ENCODE assay signal across 1 cellular context in the genomic region with DNA sequence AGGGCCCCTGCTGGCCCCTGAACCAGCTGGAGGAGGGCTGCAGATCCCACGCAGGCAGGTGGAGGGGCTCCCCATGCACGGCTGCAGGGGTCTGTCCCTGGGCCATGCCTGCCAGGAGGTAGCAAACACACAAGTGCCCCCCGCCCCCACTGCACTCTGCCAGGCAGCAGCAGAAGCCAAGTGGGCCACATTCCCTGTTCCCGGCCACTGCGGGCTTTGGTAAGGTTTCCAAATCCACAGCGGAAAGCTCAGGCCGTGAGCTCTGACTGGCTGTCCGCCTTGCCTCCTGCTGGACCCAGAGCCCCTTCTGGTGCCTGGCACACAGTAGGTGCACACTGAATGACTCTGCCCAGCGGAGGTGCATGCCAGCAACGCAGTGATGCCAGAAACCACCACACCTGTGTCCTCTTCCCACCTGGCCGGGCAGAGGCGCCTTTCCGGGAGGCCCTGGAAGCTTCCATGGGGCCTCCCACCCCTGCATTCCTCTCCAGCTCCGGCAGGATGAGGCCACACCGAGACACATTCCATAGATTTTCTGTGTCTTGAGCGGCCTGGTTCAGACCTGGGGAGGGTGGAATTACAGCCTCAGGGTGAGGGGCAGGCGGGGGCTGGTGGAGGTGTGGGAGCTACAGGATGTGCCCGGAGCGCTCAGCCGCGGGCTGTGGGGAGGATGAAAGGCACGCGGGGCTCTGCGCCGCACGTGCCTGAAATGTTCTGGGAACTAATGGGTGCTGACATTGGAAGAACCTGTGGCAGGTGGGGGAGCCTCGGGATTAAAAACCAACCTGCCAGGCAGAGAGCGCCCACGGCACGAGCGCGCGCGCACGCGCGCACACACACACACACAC.
TF ChIP-seq lines count a peak whose summit lies in the region.

No MANE protein-coding gene starts in this region.

TF ChIP-seq in HEK293, 187 proteins besides CTCF, POLR2A, EP300 and RAD21 (continued from another document):
- TF ChIP-seq, protein P1, sequence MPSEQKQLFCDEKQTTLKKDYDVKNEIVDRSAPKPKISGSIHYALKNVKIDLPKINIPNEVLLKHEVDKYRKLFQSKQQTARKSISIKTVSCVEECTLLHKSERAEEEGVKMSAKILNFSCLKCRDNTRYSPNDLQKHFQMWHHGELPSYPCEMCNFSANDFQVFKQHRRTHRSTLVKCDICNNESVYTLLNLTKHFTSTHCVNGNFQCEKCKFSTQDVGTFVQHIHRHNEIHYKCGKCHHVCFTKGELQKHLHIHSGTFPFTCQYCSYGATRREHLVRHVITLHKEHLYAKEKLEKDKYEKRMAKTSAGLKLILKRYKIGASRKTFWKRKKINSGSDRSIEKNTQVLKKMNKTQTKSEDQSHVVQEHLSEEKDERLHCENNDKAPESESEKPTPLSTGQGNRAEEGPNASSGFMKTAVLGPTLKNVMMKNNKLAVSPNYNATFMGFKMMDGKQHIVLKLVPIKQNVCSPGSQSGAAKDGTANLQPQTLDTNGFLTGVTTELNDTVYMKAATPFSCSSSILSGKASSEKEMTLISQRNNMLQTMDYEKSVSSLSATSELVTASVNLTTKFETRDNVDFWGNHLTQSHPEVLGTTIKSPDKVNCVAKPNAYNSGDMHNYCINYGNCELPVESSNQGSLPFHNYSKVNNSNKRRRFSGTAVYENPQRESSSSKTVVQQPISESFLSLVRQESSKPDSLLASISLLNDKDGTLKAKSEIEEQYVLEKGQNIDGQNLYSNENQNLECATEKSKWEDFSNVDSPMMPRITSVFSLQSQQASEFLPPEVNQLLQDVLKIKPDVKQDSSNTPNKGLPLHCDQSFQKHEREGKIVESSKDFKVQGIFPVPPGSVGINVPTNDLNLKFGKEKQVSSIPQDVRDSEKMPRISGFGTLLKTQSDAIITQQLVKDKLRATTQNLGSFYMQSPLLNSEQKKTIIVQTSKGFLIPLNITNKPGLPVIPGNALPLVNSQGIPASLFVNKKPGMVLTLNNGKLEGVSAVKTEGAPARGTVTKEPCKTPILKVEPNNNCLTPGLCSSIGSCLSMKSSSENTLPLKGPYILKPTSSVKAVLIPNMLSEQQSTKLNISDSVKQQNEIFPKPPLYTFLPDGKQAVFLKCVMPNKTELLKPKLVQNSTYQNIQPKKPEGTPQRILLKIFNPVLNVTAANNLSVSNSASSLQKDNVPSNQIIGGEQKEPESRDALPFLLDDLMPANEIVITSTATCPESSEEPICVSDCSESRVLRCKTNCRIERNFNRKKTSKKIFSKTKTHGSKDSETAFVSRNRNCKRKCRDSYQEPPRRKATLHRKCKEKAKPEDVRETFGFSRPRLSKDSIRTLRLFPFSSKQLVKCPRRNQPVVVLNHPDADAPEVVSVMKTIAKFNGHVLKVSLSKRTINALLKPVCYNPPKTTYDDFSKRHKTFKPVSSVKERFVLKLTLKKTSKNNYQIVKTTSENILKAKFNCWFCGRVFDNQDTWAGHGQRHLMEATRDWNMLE (tag by site-specific recombination; conservative IDR thresholded peaks at IDR 0.05; ENCODE audit: low read depth) = no peak
- TF ChIP-seq ZXDB (tag by site-specific recombination; IDR thresholded peaks at IDR 0.05) (peak; percentile 92), IKZF3 (tag by site-specific recombination; IDR thresholded peaks at IDR 0.05) (peak; percentile 46; the same call in 1 of the 2 replicates), ZFP3 (tag by site-specific recombination; IDR thresholded peaks at IDR 0.05; ENCODE audit: low read depth) (no peak), ZFP69B (tag by site-specific recombination; IDR thresholded peaks at IDR 0.05) (no peak), KLF16 (tag by site-specific recombination; IDR thresholded peaks at IDR 0.05) (no peak), GLIS1 (tag by site-specific recombination; IDR thresholded peaks at IDR 0.05) (peak; percentile 69), WT1 (tag by site-specific recombination; IDR thresholded peaks at IDR 0.05) (no peak), ZBTB20 (tag by site-specific recombination; IDR thresholded peaks at IDR 0.05) (peak; percentile 77), ZNF184 (tag by site-specific recombination; IDR thresholded peaks at IDR 0.05) (no peak)
- TF ChIP-seq, protein P2, sequence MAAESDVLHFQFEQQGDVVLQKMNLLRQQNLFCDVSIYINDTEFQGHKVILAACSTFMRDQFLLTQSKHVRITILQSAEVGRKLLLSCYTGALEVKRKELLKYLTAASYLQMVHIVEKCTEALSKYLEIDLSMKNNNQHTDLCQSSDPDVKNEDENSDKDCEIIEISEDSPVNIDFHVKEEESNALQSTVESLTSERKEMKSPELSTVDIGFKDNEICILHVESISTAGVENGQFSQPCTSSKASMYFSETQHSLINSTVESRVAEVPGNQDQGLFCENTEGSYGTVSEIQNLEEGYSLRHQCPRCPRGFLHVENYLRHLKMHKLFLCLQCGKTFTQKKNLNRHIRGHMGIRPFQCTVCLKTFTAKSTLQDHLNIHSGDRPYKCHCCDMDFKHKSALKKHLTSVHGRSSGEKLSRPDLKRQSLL (tag by site-specific recombination; IDR thresholded peaks at IDR 0.05) = no peak
